1 cellular context compared by ENCODE assay signal in genomic region chr17:59440757-59441458, GRCh38.
TF ChIP-seq lines count a peak whose summit lies in the region.

No MANE protein-coding gene starts in this region.

TF ChIP-seq in HepG2, 621 proteins besides CTCF, POLR2A, EP300 and RAD21 (continued from another document and continues in another):
- TF ChIP-seq, protein P1, sequence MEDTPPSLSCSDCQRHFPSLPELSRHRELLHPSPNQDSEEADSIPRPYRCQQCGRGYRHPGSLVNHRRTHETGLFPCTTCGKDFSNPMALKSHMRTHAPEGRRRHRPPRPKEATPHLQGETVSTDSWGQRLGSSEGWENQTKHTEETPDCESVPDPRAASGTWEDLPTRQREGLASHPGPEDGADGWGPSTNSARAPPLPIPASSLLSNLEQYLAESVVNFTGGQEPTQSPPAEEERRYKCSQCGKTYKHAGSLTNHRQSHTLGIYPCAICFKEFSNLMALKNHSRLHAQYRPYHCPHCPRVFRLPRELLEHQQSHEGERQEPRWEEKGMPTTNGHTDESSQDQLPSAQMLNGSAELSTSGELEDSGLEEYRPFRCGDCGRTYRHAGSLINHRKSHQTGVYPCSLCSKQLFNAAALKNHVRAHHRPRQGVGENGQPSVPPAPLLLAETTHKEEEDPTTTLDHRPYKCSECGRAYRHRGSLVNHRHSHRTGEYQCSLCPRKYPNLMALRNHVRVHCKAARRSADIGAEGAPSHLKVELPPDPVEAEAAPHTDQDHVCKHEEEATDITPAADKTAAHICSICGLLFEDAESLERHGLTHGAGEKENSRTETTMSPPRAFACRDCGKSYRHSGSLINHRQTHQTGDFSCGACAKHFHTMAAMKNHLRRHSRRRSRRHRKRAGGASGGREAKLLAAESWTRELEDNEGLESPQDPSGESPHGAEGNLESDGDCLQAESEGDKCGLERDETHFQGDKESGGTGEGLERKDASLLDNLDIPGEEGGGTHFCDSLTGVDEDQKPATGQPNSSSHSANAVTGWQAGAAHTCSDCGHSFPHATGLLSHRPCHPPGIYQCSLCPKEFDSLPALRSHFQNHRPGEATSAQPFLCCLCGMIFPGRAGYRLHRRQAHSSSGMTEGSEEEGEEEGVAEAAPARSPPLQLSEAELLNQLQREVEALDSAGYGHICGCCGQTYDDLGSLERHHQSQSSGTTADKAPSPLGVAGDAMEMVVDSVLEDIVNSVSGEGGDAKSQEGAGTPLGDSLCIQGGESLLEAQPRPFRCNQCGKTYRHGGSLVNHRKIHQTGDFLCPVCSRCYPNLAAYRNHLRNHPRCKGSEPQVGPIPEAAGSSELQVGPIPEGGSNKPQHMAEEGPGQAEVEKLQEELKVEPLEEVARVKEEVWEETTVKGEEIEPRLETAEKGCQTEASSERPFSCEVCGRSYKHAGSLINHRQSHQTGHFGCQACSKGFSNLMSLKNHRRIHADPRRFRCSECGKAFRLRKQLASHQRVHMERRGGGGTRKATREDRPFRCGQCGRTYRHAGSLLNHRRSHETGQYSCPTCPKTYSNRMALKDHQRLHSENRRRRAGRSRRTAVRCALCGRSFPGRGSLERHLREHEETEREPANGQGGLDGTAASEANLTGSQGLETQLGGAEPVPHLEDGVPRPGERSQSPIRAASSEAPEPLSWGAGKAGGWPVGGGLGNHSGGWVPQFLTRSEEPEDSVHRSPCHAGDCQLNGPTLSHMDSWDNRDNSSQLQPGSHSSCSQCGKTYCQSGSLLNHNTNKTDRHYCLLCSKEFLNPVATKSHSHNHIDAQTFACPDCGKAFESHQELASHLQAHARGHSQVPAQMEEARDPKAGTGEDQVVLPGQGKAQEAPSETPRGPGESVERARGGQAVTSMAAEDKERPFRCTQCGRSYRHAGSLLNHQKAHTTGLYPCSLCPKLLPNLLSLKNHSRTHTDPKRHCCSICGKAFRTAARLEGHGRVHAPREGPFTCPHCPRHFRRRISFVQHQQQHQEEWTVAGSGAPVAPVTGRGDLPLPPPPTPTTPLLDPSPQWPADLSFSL (CRISPR knock-in tag; IDR thresholded peaks at IDR 0.05): no peak
- TF ChIP-seq ATF1 (CRISPR knock-in tag; IDR thresholded peaks at IDR 0.05) (peak; percentile 28; the same call in 1 of the 2 replicates), ZSCAN31 (CRISPR knock-in tag; IDR thresholded peaks at IDR 0.05; ENCODE audit: low read depth) (0 out of 2 replicates have a peak, but pooled peaks have one; percentile 45), ZNF674 (CRISPR knock-in tag; IDR thresholded peaks at IDR 0.05; ENCODE audit: low read depth) (no peak), KMT2B (CRISPR knock-in tag; IDR thresholded peaks at IDR 0.05) (peak; percentile 22; the same call in 1 of the 2 replicates), BORCS8-MEF2B (CRISPR knock-in tag; IDR thresholded peaks at IDR 0.05) (0 out of 2 replicates have a peak, but pooled peaks have one; percentile 38), PRPF4 (IDR thresholded peaks at IDR 0.05; ENCODE audit: low read depth, low read length, poor library complexity, severe bottlenecking) (no peak), FOXJ3 (CRISPR knock-in tag; IDR thresholded peaks at IDR 0.05; ENCODE audit: borderline replicate concordance) (0 out of 2 replicates have a peak, but pooled peaks have one; percentile 17), SALL1 (CRISPR knock-in tag; IDR thresholded peaks at IDR 0.05) (peak; percentile 24; the same call in 1 of the 2 replicates), ATM (IDR thresholded peaks at IDR 0.05; ENCODE audit: borderline replicate concordance) (no peak), FIP1L1 (IDR thresholded peaks at IDR 0.05; ENCODE audit: borderline replicate concordance, insufficient read depth, low read depth, low read length) (no peak), GATAD2A (CRISPR knock-in tag; IDR thresholded peaks at IDR 0.05) (peak; percentile 72), SMYD3 (CRISPR knock-in tag; IDR thresholded peaks at IDR 0.05) (0 out of 2 replicates have a peak, but pooled peaks have one; percentile 54), CENPT (CRISPR knock-in tag; IDR thresholded peaks at IDR 0.05; ENCODE audit: low read depth) (no peak), RFX5 (IDR thresholded peaks at IDR 0.05; ENCODE audit: low read depth, low read length) (no peak), KDM2A (CRISPR knock-in tag; IDR thresholded peaks at IDR 0.05; ENCODE audit: borderline replicate concordance, low read depth) (peak; percentile 45), RCOR2 (CRISPR knock-in tag; IDR thresholded peaks at IDR 0.05) (0 out of 2 replicates have a peak, but pooled peaks have one; percentile 23), MAFK (conservative IDR thresholded peaks at IDR 0.05 in 1 of 2, IDR thresholded peaks at IDR 0.05 in 1 of 2; ENCODE audit: low read length in 2 of 2) (no peak), FOXP4 (CRISPR knock-in tag; IDR thresholded peaks at IDR 0.05) (0 out of 2 replicates have a peak, but pooled peaks have one; percentile 1), ZNF510 (CRISPR knock-in tag; IDR thresholded peaks at IDR 0.05; ENCODE audit: low read depth) (0 out of 2 replicates have a peak, but pooled peaks have one; percentile 63), ELF1 (CRISPR knock-in tag; IDR thresholded peaks at IDR 0.05) (peak; percentile 50), GLI4 (CRISPR knock-in tag; IDR thresholded peaks at IDR 0.05; ENCODE audit: borderline replicate concordance) (no peak), IRF2 (CRISPR knock-in tag; IDR thresholded peaks at IDR 0.05) (peak; percentile 58; the same call in 1 of the 2 replicates), NR2F2 (IDR thresholded peaks at IDR 0.05; ENCODE audit: borderline replicate concordance, low read depth) (peak; percentile 50; the same call in 1 of the 2 replicates), SRSF1 (optimal IDR thresholded peaks at IDR 0.05; ENCODE audit: low read depth, low read length) (no peak), TCF7 (IDR thresholded peaks at IDR 0.05; ENCODE audit: low read depth) (no peak), HOXA9 (CRISPR knock-in tag; IDR thresholded peaks at IDR 0.05; ENCODE audit: borderline replicate concordance) (no peak), ZNF781 (CRISPR knock-in tag; IDR thresholded peaks at IDR 0.05; ENCODE audit: borderline replicate concordance, not compliant biosample characterization) (no peak), TEAD3 (CRISPR knock-in tag; optimal IDR thresholded peaks at IDR 0.05; ENCODE audit: borderline replicate concordance) (peak; percentile 42), KLF13 (CRISPR knock-in tag; IDR thresholded peaks at IDR 0.05) (no peak), ZNF816 (CRISPR knock-in tag; IDR thresholded peaks at IDR 0.05; ENCODE audit: borderline replicate concordance) (no peak), AGO1 (IDR thresholded peaks at IDR 0.05; ENCODE audit: low read depth, low read length, poor library complexity, severe bottlenecking) (no peak), ZFP62 (CRISPR knock-in tag; IDR thresholded peaks at IDR 0.05) (no peak), HNF4A (CRISPR knock-in tag; IDR thresholded peaks at IDR 0.05) (peak; percentile 11; the same call in 1 of the 2 replicates), RNF2 (conservative IDR thresholded peaks at IDR 0.05; ENCODE audit: low read depth) (no peak), SMC3 (IDR thresholded peaks at IDR 0.05; ENCODE audit: low read length) (peak; percentile 99), HOXA3 (CRISPR knock-in tag; IDR thresholded peaks at IDR 0.05) (0 out of 2 replicates have a peak, but pooled peaks have one; percentile 13), IKZF5 (CRISPR knock-in tag; IDR thresholded peaks at IDR 0.05) (0 out of 2 replicates have a peak, but pooled peaks have one; percentile 46), PAWR (CRISPR knock-in tag; IDR thresholded peaks at IDR 0.05; ENCODE audit: borderline replicate concordance) (no peak), MTF2 (CRISPR knock-in tag; IDR thresholded peaks at IDR 0.05; ENCODE audit: borderline replicate concordance) (no peak), ARNT2 (CRISPR knock-in tag; IDR thresholded peaks at IDR 0.05; ENCODE audit: low read depth) (no peak), ZNF574 (CRISPR knock-in tag; IDR thresholded peaks at IDR 0.05) (peak; percentile 23; the same call in 1 of the 2 replicates)
- TF ChIP-seq, protein P2, sequence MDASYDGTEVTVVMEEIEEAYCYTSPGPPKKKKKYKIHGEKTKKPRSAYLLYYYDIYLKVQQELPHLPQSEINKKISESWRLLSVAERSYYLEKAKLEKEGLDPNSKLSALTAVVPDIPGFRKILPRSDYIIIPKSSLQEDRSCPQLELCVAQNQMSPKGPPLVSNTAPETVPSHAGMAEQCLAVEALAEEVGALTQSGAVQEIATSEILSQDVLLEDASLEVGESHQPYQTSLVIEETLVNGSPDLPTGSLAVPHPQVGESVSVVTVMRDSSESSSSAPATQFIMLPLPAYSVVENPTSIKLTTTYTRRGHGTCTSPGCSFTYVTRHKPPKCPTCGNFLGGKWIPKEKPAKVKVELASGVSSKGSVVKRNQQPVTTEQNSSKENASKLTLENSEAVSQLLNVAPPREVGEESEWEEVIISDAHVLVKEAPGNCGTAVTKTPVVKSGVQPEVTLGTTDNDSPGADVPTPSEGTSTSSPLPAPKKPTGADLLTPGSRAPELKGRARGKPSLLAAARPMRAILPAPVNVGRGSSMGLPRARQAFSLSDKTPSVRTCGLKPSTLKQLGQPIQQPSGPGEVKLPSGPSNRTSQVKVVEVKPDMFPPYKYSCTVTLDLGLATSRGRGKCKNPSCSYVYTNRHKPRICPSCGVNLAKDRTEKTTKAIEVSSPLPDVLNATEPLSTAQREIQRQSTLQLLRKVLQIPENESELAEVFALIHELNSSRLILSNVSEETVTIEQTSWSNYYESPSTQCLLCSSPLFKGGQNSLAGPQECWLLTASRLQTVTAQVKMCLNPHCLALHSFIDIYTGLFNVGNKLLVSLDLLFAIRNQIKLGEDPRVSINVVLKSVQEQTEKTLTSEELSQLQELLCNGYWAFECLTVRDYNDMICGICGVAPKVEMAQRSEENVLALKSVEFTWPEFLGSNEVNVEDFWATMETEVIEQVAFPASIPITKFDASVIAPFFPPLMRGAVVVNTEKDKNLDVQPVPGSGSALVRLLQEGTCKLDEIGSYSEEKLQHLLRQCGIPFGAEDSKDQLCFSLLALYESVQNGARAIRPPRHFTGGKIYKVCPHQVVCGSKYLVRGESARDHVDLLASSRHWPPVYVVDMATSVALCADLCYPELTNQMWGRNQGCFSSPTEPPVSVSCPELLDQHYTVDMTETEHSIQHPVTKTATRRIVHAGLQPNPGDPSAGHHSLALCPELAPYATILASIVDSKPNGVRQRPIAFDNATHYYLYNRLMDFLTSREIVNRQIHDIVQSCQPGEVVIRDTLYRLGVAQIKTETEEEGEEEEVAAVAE (CRISPR knock-in tag; IDR thresholded peaks at IDR 0.05; ENCODE audit: borderline replicate concordance): no peak
- TF ChIP-seq, protein P3, sequence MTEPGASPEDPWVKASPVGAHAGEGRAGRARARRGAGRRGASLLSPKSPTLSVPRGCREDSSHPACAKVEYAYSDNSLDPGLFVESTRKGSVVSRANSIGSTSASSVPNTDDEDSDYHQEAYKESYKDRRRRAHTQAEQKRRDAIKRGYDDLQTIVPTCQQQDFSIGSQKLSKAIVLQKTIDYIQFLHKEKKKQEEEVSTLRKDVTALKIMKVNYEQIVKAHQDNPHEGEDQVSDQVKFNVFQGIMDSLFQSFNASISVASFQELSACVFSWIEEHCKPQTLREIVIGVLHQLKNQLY (CRISPR knock-in tag; IDR thresholded peaks at IDR 0.05): no peak
- TF ChIP-seq, protein P4, sequence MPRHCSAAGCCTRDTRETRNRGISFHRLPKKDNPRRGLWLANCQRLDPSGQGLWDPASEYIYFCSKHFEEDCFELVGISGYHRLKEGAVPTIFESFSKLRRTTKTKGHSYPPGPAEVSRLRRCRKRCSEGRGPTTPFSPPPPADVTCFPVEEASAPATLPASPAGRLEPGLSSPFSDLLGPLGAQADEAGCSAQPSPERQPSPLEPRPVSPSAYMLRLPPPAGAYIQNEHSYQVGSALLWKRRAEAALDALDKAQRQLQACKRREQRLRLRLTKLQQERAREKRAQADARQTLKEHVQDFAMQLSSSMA (CRISPR knock-in tag; IDR thresholded peaks at IDR 0.05): peak; percentile 75; the same call in 1 of the 2 replicates
